8 cellular contexts compared by ENCODE assay signal in the genomic region with DNA sequence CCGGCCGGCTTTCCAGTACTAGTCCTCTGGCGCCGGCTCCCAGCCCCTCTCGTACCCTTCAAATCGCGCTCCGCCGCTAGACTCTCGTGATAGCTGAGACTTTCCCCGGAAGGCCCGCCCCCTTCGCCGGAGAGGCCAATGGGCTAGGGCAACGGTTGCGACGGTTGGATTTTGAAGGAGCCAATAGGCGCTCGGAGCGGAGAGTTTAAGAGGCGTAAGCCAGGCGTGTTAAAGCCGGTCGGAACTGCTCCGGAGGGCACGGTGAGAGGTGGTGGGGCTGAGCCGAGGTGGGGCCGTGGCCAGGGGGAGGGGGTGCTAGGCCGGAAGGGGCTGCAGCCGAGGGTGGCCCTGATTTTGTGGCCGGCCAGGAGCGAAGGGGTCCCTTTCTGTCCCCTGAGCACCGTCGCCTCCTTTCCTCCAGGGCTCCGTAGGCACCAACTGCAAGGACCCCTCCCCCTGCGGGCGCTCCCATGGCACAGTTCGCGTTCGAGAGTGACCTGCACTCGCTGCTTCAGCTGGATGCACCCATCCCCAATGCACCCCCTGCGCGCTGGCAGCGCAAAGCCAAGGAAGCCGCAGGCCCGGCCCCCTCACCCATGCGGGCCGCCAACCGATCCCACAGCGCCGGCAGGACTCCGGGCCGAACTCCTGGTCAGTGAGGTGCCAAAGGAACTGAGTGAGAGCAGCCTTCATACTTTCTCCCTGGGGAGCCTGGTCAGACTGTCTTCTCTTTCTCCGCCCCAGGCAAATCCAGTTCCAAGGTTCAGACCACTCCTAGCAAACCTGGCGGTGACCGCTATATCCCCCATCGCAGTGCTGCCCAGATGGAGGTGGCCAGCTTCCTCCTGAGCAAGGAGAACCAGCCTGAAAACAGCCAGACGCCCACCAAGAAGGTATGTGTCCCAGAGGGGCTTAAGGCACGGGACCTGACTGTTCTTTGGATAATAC. TPM values are rescaled to one million over a fixed set of nuclear protein-coding genes. Genes with fewer than 3 reads are reported as not detected.
A peak's percentile ranks its signal among the peaks of the same experiment; 100 is the strongest.
DNase-seq lines count a peak whose midpoint lies in the region; ATAC-seq lines count a peak whose summit lies in the region.

A gene (plus strand): TSS at position 236 of the 948 bp plus-strand sequence. CDS start 235 bp downstream, at position 471.

- H3K36me3 Mint-ChIP-seq in effector memory CD8-positive, alpha-beta T cell (ENCODE audit: insufficient read depth), result peaks cover 15% of the 10 kb centered on the region
- H3K36me3 Mint-ChIP-seq in memory B cell, result peaks cover 24% of the 10 kb centered on the region

- H3K4me1 Mint-ChIP-seq in effector memory CD8-positive, alpha-beta T cell (ENCODE audit: low read depth in 2 of 2), result peaks cover 15 to 18% of the 10 kb centered on the region in 2 donors
- H3K4me1 Mint-ChIP-seq in memory B cell, result peaks cover 11% of the 10 kb centered on the region

- H3K27ac Mint-ChIP-seq in effector memory CD8-positive, alpha-beta T cell, result peak within 1 kb of the TSS; percentile 41 to 73
- peak within 1 kb of the TSS; percentile 5 for H3K27ac Mint-ChIP-seq in memory B cell

- peak; percentile 95 for ATAC-seq in GM21360 (IDR thresholded peaks at IDR 0.05; ENCODE audit: unreplicated experiment)
- ATAC-seq in effector memory CD8-positive, alpha-beta T cell (replicated peaks), result peak; percentile 98
- ATAC-seq in memory B cell (ENCODE audit: low read depth), result peak; percentile 99

- no peaks in the 10 kb centered on the region for H3K27me3 Mint-ChIP-seq in effector memory CD8-positive, alpha-beta T cell
- no peaks in the 10 kb centered on the region for H3K27me3 Mint-ChIP-seq in memory B cell

- H3K9me3 Mint-ChIP-seq in effector memory CD8-positive, alpha-beta T cell, result no peaks in the 10 kb centered on the region
- no peaks in the 10 kb centered on the region for H3K9me3 Mint-ChIP-seq in memory B cell

- H3K4me3 Mint-ChIP-seq in effector memory CD8-positive, alpha-beta T cell, result peak within 1 kb of the TSS; percentile 76 to 88
- peak within 1 kb of the TSS; percentile 79 for H3K4me3 Mint-ChIP-seq in memory B cell

- DNase-seq in COLO668 (lab: John Stamatoyannopoulos, UW; ENCODE audit: unreplicated experiment), result peak; percentile 100
- DNase-seq in HT1080 (ENCODE audit: low read depth), result peak; percentile 97
- DNase-seq in NOMO-1 treated with DMSO at 0.1 percent for 48 hours (lab: John Stamatoyannopoulos, UW; ENCODE audit: unreplicated experiment), result peak; percentile 99
- DNase-seq in activated CD8-positive, alpha-beta memory T cell treated with anti-CD3 and anti-CD28 coated beads for 4 hours (ENCODE audit: low read depth in 2 of 2), result peak; percentile 93
- peak; percentile 95 to 98 (median 97) for DNase-seq in effector memory CD8-positive, alpha-beta T cell
- DNase-seq in memory B cell (ENCODE audit: low spot score in 2 of 2), result peak; percentile 96 to 97
- peak; percentile 99 for DNase-seq in stimulated activated CD8-positive, alpha-beta memory T cell treated with anti-CD3 and anti-CD28 coated beads, Interleukin-12 subunit alpha, Interleukin-12 subunit beta, amount 100 ng/mL, for 24 hours (ENCODE audit: extremely low read depth)

RNA-seq across cellular contexts. Expression of the gene that starts here (rescaled TPM):
- 564 and 669 TPM in 2 replicates for total RNA-seq in HT1080 (2014; rRNA removed; shearing (Covaris generic))
- 259 and 292 TPM in 2 replicates for polyA plus RNA-seq in HT1080 (2015; cell fraction: cytosol; rRNA removed)
- polyA plus RNA-seq in HT1080 (2015; cell fraction: nucleus; rRNA removed), result 314 TPM in 2 replicates

Comparison
In these comparisons a context has a peak if more than half of its experiments do, and no peak if none do; other contexts are left out.
1. Peak in every context shown above with its lines: DNase-seq and ATAC-seq.